In genomic region chr14:93548102-93548843, GRCh38 we compare ENCODE assay signal across 15 cellular contexts.
DNase-seq lines count a peak whose midpoint lies in the region; ATAC-seq and TF ChIP-seq lines count a peak whose summit lies in the region.
"Had no signal": no experiment of that assay in that cellular context is flagged by ENCODE, and none has a peak within 500 bp of the region (broad histone marks: within the 10 kb centered on the region; RNA-seq: fewer than 3 reads in every experiment).

No MANE protein-coding gene starts in this region.

- no peaks in the 10 kb centered on the region for H3K27me3 ChIP-seq in BLaER1
- H3K27me3 ChIP-seq: body of pancreas, stomach had no signal

- H3K27ac Mint-ChIP-seq in progenitor cell of endocrine pancreas: no peak overlapping the region
- no peak overlapping the region for H3K27ac Mint-ChIP-seq in activated naive CD8-positive, alpha-beta T cell treated with anti-CD3 and anti-CD28 coated beads for 36 hours

- H3K9ac ChIP-seq in BLaER1: no peak overlapping the region

- H3K9me3 Mint-ChIP-seq in progenitor cell of endocrine pancreas (ENCODE audit: low read depth): no peaks in the 10 kb centered on the region
- H3K9me3 Mint-ChIP-seq in activated naive CD8-positive, alpha-beta T cell treated with anti-CD3 and anti-CD28 coated beads for 36 hours: no peaks in the 10 kb centered on the region

- no peaks in the 10 kb centered on the region for H3K36me3 Mint-ChIP-seq in progenitor cell of endocrine pancreas (ENCODE audit: insufficient read depth)
- no peaks in the 10 kb centered on the region for H3K36me3 Mint-ChIP-seq in activated naive CD8-positive, alpha-beta T cell treated with anti-CD3 and anti-CD28 coated beads for 36 hours

- no peaks in the 10 kb centered on the region for H3K4me1 Mint-ChIP-seq in progenitor cell of endocrine pancreas (ENCODE audit: low read depth)
- peaks cover 2% of the 10 kb centered on the region for H3K4me1 Mint-ChIP-seq in activated naive CD8-positive, alpha-beta T cell treated with anti-CD3 and anti-CD28 coated beads for 36 hours

- H3K4me3 ChIP-seq in BLaER1: no peak overlapping the region
- H3K4me3 ChIP-seq: body of pancreas, stomach had no signal

- peak; percentile 21 for DNase-seq in MV-4-11 (lab: John Stamatoyannopoulos, UW)
- no peak for DNase-seq in progenitor cell of endocrine pancreas (ENCODE audit: low spot score, unreplicated experiment)
- DNase-seq in amniotic stem cell (lab: John Stamatoyannopoulos, UW): no peak
- no peak for DNase-seq in stimulated activated CD4-positive, alpha-beta T cell treated with anti-CD3 and anti-CD28 coated beads, Interleukin-4, amount 100 ng/mL, for 24 hours
- no peak for DNase-seq in activated naive CD8-positive, alpha-beta T cell treated with anti-CD3 and anti-CD28 coated beads for 36 hours
- DNase-seq: activated T-cell treated with anti-CD3 and anti-CD28 coated beads, Interleukin-2, amount 50 U/mL, for 1 hour; body of pancreas; DMS53; kidney; NCI-H2107; stomach had no signal

- no peak for TF ChIP-seq CTCF in progenitor cell of endocrine pancreas (IDR thresholded peaks at IDR 0.05; ENCODE audit: unreplicated experiment)

- peaks cover 4% of the 10 kb centered on the region for H3K27me3 Mint-ChIP-seq in progenitor cell of endocrine pancreas
- peaks cover 30% of the 10 kb centered on the region for H3K27me3 Mint-ChIP-seq in activated naive CD8-positive, alpha-beta T cell treated with anti-CD3 and anti-CD28 coated beads for 36 hours

- H3K4me2 ChIP-seq in BLaER1: 0 out of 2 replicates have a peak overlapping the region, but pooled peaks have one; percentile 1

- no peaks in the 10 kb centered on the region for H3K36me3 ChIP-seq in BLaER1
- H3K36me3 ChIP-seq: stomach had no signal

- H3K9me3 ChIP-seq in BLaER1: no peaks in the 10 kb centered on the region
- H3K9me3 ChIP-seq: body of pancreas, stomach had no signal

- ATAC-seq in GM19438 (IDR thresholded peaks at IDR 0.05; ENCODE audit: low read depth, unreplicated experiment): peak; percentile 62
- peak; percentile 86 for ATAC-seq in HG02938 (IDR thresholded peaks at IDR 0.05; ENCODE audit: unreplicated experiment)
- ATAC-seq: body of pancreas had no signal

- H3K27ac ChIP-seq in BLaER1: no peak overlapping the region
- H3K27ac ChIP-seq: RWPE1, stomach had no signal

- H3K4me3 Mint-ChIP-seq in progenitor cell of endocrine pancreas (ENCODE audit: low read depth): no peak overlapping the region
- H3K4me3 Mint-ChIP-seq in activated naive CD8-positive, alpha-beta T cell treated with anti-CD3 and anti-CD28 coated beads for 36 hours: no peak overlapping the region

- H4K20me1 ChIP-seq in BLaER1: no peaks in the 10 kb centered on the region

- peaks cover 38% of the 10 kb centered on the region for H3K4me1 ChIP-seq in BLaER1
- H3K4me1 ChIP-seq: body of pancreas, stomach had no signal
